23 cellular contexts compared by ENCODE assay signal in genomic region chr15:91911878-91912277, GRCh38.
"Had no signal": no experiment of that assay in that cellular context is flagged by ENCODE, and none has a peak within 500 bp of the region (broad histone marks: within the 10 kb centered on the region; RNA-seq: fewer than 3 reads in every experiment).

No MANE protein-coding gene starts in this region.

- H3K36me3 ChIP-seq: adrenal gland had no signal

- H3K9me3 ChIP-seq: adrenal gland, body of pancreas, mucosa of descending colon, neutrophil, sigmoid colon, testis had no signal

- H3K27me3 ChIP-seq: adrenal gland, body of pancreas, dorsolateral prefrontal cortex, neutrophil, sigmoid colon, testis had no signal

- H3K27me3 Mint-ChIP-seq: activated naive CD8-positive, alpha-beta T cell treated with anti-CD3 and anti-CD28 coated beads for 36 hours had no signal

- H3K4me1 ChIP-seq: adrenal gland, body of pancreas, sigmoid colon, testis had no signal

- H3K27ac Mint-ChIP-seq: activated naive CD4-positive, alpha-beta T cell treated with anti-CD3 and anti-CD28 coated beads for 36 hours; activated naive CD8-positive, alpha-beta T cell treated with anti-CD3 and anti-CD28 coated beads for 36 hours; nephron; progenitor cell of endocrine pancreas had no signal

- DNase-seq: activated CD4-positive, alpha-beta T cell treated with anti-CD3 and anti-CD28 coated beads for 48 hours; activated CD4-positive, alpha-beta T cell treated with anti-CD3 and anti-CD28 coated beads, Interleukin-2, amount 50 U/mL, for 48 hours; activated CD8-positive, alpha-beta memory T cell treated with anti-CD3 and anti-CD28 coated beads for 24 hours; activated effector memory CD4-positive, alpha-beta T cell treated with anti-CD3 and anti-CD28 coated beads, Interleukin-2, amount 50 U/mL, for 16 hours; activated naive CD4-positive, alpha-beta T cell treated with anti-CD3 and anti-CD28 coated beads for 36 hours; activated naive CD8-positive, alpha-beta T cell treated with anti-CD3 and anti-CD28 coated beads for 36 hours; adrenal gland; aorta; body of pancreas; dorsolateral prefrontal cortex; effector memory CD4-positive, alpha-beta T cell; left ventricle myocardium superior; mucosa of descending colon; sigmoid colon; small intestine; stimulated activated CD4-positive, alpha-beta T cell treated with anti-CD3 and anti-CD28 coated beads, Interleukin-1b, Interleukin-23, amount 100 ng/mL, for 48 hours; stimulated activated naive CD8-positive, alpha-beta T cell treated with anti-CD3 and anti-CD28 coated beads, Interleukin-15, Interleukin-2, amounts not matched to agents 100 U/mL and 50 U/mL, for 24 hours; T-helper 2 cell; testis had no signal

- H3K9me3 Mint-ChIP-seq: activated naive CD4-positive, alpha-beta T cell treated with anti-CD3 and anti-CD28 coated beads for 36 hours; activated naive CD8-positive, alpha-beta T cell treated with anti-CD3 and anti-CD28 coated beads for 36 hours; nephron had no signal

- ATAC-seq: body of pancreas; left ventricle myocardium superior; stimulated activated naive CD8-positive, alpha-beta T cell treated with anti-CD3 and anti-CD28 coated beads, Interleukin-15, Interleukin-2, amounts not matched to agents 100 U/mL and 50 U/mL, for 24 hours had no signal

- H3K4me3 Mint-ChIP-seq: activated naive CD4-positive, alpha-beta T cell treated with anti-CD3 and anti-CD28 coated beads for 36 hours; activated naive CD8-positive, alpha-beta T cell treated with anti-CD3 and anti-CD28 coated beads for 36 hours; nephron had no signal

- H3K27ac ChIP-seq: adrenal gland, body of pancreas, neutrophil, sigmoid colon, testis, VCaP had no signal

- H3K4me3 ChIP-seq: adrenal gland, body of pancreas, dorsolateral prefrontal cortex, mucosa of descending colon, sigmoid colon, testis had no signal
